ENCODE assay signal across 8 cellular contexts in the genomic region with DNA sequence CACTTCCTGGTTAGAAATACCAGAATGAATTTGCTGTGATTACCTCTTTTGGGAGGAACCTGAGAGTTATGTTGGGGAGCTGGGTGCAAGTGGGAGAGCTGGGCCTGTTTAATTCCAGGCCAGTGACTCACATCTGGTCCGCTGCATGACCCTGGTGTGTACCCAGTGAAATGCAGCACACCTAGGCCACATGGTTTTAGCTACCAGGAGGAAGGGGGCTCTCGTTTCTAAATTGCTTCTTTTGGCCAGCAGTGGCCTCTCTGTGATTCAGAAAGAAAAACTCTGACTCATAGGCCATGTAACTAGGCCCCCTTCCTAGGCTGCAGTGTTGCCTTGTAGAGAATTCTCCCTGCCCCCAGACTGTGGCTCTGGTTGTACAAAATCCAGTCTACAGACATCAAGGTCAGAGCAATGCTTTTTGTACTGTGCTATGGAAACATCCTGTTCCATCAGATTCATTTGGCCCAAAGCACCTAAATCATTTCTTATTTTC. TPM values are rescaled to one million over a fixed set of nuclear protein-coding genes. Genes with fewer than 3 reads are reported as not detected.
DNase-seq lines count a peak whose midpoint lies in the region; ATAC-seq, FAIRE-seq and TF ChIP-seq lines count a peak whose summit lies in the region.

No MANE protein-coding gene starts in this region.

- peak; percentile 35 for ATAC-seq in HG02840 (IDR thresholded peaks at IDR 0.05; ENCODE audit: low FRiP score, unreplicated experiment)
- ATAC-seq in left lung = peak; percentile 82

- no peaks in the 10 kb centered on the region for H3K9me3 ChIP-seq in left lung

- H3K4me3 ChIP-seq in bronchial epithelial cell (ENCODE audit: low read depth, low read length) = no peak overlapping the region
- H3K4me3 ChIP-seq in left lung = no peak overlapping the region

- in situ Hi-C loops in SK-MEL-5 (cut with HindIII; ENCODE audit: low pct_unique_long_range_greater_than_20kb, low sequenced_read_pairs) = no loop called here

- H3K36me3 ChIP-seq in bronchial epithelial cell (ENCODE audit: control insufficient read depth, insufficient read depth, low read length) (no peaks in the 10 kb centered on the region), left lung (peaks cover 0 to 4% of the 10 kb centered on the region in 2 donors)

- peak overlapping the region; percentile 82 to 89 for H3K27ac ChIP-seq in left lung

- intact Hi-C loops in left lung (cut with DNase I) = no loop called here

- FAIRE-seq in bronchial epithelial cell (lab: Jason Lieb, UNC) = no peak

- peak; percentile 48 for DNase-seq in activated T-cell treated with anti-CD3 and anti-CD28 coated beads for 24 hours (ENCODE audit: low read depth)
- no peak for DNase-seq in activated T-cell treated with anti-CD3 and anti-CD28 coated beads for 4 hours
- DNase-seq in SK-MEL-5 (ENCODE audit: low read depth, low spot score) = peak; percentile 55
- DNase-seq in bronchial epithelial cell (ENCODE audit: low read depth) = peak; percentile 89
- DNase-seq in left lung = no peak
- DNase-seq in stimulated activated CD8-positive, alpha-beta memory T cell treated with anti-CD3 and anti-CD28 coated beads, Interleukin-7, amount 100 ng/mL, for 24 hours (ENCODE audit: low read depth) = peak; percentile 29
- no peak for DNase-seq in NCI-H446 (lab: John Stamatoyannopoulos, UW)

- H3K27me3 ChIP-seq in bronchial epithelial cell (ENCODE audit: control insufficient read depth, insufficient read depth, low read length) = no peaks in the 10 kb centered on the region
- no peaks in the 10 kb centered on the region for H3K27me3 ChIP-seq in left lung

- TF ChIP-seq CTCF in bronchial epithelial cell (IDR thresholded peaks at IDR 0.05; ENCODE audit: insufficient read depth, low read length, severe bottlenecking) (no peak), left lung (IDR thresholded peaks at IDR 0.05) (no peak)

- H3K4me1 ChIP-seq in left lung = peaks cover 46 to 80% of the 10 kb centered on the region in 2 donors

RNA-seq across cellular contexts. Expression of a gene that starts 6.7 kb away (rescaled TPM):
- 16.4 and 18.1 TPM in 2 replicates for total RNA-seq in SK-MEL-5 (2014; rRNA removed; shearing (Covaris generic))
- 21.0 and 28.9 TPM in 2 replicates for polyA plus RNA-seq in SK-MEL-5 (2015; cell fraction: cytosol; rRNA removed)
- polyA plus RNA-seq in SK-MEL-5 (2015; cell fraction: nucleus; rRNA removed) = 24.3 and 26.1 TPM in 2 replicates
- 1.3 and 2.3 TPM in 2 replicates for total RNA-seq in bronchial epithelial cell
- total RNA-seq in left lung = 10 to 100 TPM; 28.6 to 34.9 TPM

RNA-seq across cellular contexts. Expression of a gene that starts 28.0 kb away (rescaled TPM):
- 0.21 and 0.48 TPM in 2 replicates for total RNA-seq in SK-MEL-5 (2014; rRNA removed; shearing (Covaris generic))
- polyA plus RNA-seq in SK-MEL-5 (2015; cell fraction: cytosol; rRNA removed) = 1.1 and 1.9 TPM in 2 replicates
- 9.2 and 18.0 TPM in 2 replicates for polyA plus RNA-seq in SK-MEL-5 (2015; cell fraction: nucleus; rRNA removed)
- not detected in 2 replicates for total RNA-seq in bronchial epithelial cell
- total RNA-seq in left lung = 1 to 10 TPM; 6.3 to 8.3 TPM

RNA-seq across cellular contexts. Expression of a gene that starts 40.2 kb away (rescaled TPM):
- 4.6 and 5.5 TPM in 2 replicates for total RNA-seq in SK-MEL-5 (2014; rRNA removed; shearing (Covaris generic))
- polyA plus RNA-seq in SK-MEL-5 (2015; cell fraction: cytosol; rRNA removed) = 35.1 and 36.0 TPM in 2 replicates
- 164 and 195 TPM in 2 replicates for polyA plus RNA-seq in SK-MEL-5 (2015; cell fraction: nucleus; rRNA removed)
- total RNA-seq in bronchial epithelial cell (3.9 and 8.2 TPM in 2 replicates), left lung (10 to 100 TPM; 66.5 to 86.5 TPM)

RNA-seq across cellular contexts. Expression of a gene that starts 40.4 kb away (rescaled TPM):
- total RNA-seq in SK-MEL-5 (2014; rRNA removed; shearing (Covaris generic)) = 0.13 and 0.55 TPM in 2 replicates
- polyA plus RNA-seq in SK-MEL-5 (2015; cell fraction: cytosol; rRNA removed) = 1.9 and 3.2 TPM in 2 replicates
- polyA plus RNA-seq in SK-MEL-5 (2015; cell fraction: nucleus; rRNA removed) = 4.4 and 8.3 TPM in 2 replicates
- total RNA-seq in bronchial epithelial cell (0.38 and 0.53 TPM in 2 replicates), left lung (under 1 TPM; 0.37 to 0.44 TPM)

RNA-seq across cellular contexts. Expression of a gene that starts 56.5 kb away (rescaled TPM):
- 0.59 and 1.1 TPM in 2 replicates for total RNA-seq in SK-MEL-5 (2014; rRNA removed; shearing (Covaris generic))
- 2.8 and 3.9 TPM in 2 replicates for polyA plus RNA-seq in SK-MEL-5 (2015; cell fraction: cytosol; rRNA removed)
- 23.1 and 50.7 TPM in 2 replicates for polyA plus RNA-seq in SK-MEL-5 (2015; cell fraction: nucleus; rRNA removed)
- total RNA-seq in bronchial epithelial cell (0.38 and 0.53 TPM in 2 replicates), left lung (100 to 1,000 TPM; 158 to 204 TPM)

Comparison
In these comparisons a context has a peak if more than half of its experiments do, and no peak if none do; other contexts are left out.
1. DNase-seq: peak in activated T-cell treated with anti-CD3 and anti-CD28 coated beads for 24 hours (single experiment), SK-MEL-5 (single experiment), bronchial epithelial cell (single experiment) and stimulated activated CD8-positive, alpha-beta memory T cell treated with anti-CD3 and anti-CD28 coated beads, Interleukin-7, amount 100 ng/mL, for 24 hours (single experiment); none in activated T-cell treated with anti-CD3 and anti-CD28 coated beads for 4 hours (single experiment), left lung (0 of 2) and NCI-H446 (0 of 2).